ENCODE assay signal across 14 cellular contexts in the genomic region with DNA sequence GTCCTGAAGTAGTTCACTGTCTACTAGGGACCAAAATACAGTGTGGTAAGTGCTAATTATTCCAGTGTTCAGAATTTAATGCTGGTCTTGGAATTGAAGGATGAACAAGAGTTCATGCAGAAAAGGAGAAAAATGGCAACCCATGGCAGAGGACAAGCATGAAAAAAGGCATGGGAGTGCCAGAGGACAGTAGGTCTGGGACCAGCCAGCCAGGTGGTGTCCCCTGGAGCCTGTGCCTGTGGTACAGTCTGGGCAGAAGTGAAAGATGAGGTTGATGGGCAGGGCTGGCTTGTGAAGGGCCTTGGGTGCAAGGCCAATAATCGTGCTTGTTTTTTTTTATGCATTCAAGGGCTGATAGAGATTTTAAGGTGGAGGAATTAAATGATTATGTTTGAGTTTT. TPM values are rescaled to one million over a fixed set of nuclear protein-coding genes. Genes with fewer than 3 reads are reported as not detected.
A peak's percentile ranks its signal among the peaks of the same experiment; 100 is the strongest.
DNase-seq lines count a peak whose midpoint lies in the region; ATAC-seq and TF ChIP-seq lines count a peak whose summit lies in the region.
"Had no signal": no experiment of that assay in that cellular context is flagged by ENCODE, and none has a peak within 500 bp of the region (broad histone marks: within the 10 kb centered on the region; RNA-seq: fewer than 3 reads in every experiment).

No MANE protein-coding gene starts in this region.

- H3K27ac ChIP-seq in uterus: no peak overlapping the region
- H3K27ac ChIP-seq: KMS-11, right atrium auricular region, SJSA1 had no signal

- H3K9me3 Mint-ChIP-seq in activated T-helper 1 cell treated with anti-CD3 and anti-CD28 coated beads, Interleukin-12 subunit alpha, Interleukin-12 subunit beta, Interleukin-2, Interleukin-4 antibody, amounts not matched to agents 30 ng/mL and 10 ng/mL and 1 ng/mL, durations not matched to agents 14 hours and 24 hours and 36 hours: no peaks in the 10 kb centered on the region
- H3K9me3 Mint-ChIP-seq: mesothelial cell of epicardium had no signal

- H3K4me3 Mint-ChIP-seq in activated T-helper 1 cell treated with anti-CD3 and anti-CD28 coated beads, Interleukin-12 subunit alpha, Interleukin-12 subunit beta, Interleukin-2, Interleukin-4 antibody, amounts not matched to agents 30 ng/mL and 10 ng/mL and 1 ng/mL, durations not matched to agents 14 hours and 24 hours and 36 hours: no peak overlapping the region
- H3K4me3 Mint-ChIP-seq: mesothelial cell of epicardium had no signal

- no peaks in the 10 kb centered on the region; the same call in 1 of the 2 replicates for H3K36me3 ChIP-seq in GM06990 (ENCODE audit: control insufficient read depth, insufficient read depth, low read length)
- H3K36me3 ChIP-seq in uterus: no peaks in the 10 kb centered on the region
- H3K36me3 ChIP-seq: BE2C, right atrium auricular region had no signal

- H3K27me3 Mint-ChIP-seq in activated T-helper 1 cell treated with anti-CD3 and anti-CD28 coated beads, Interleukin-12 subunit alpha, Interleukin-12 subunit beta, Interleukin-2, Interleukin-4 antibody, amounts not matched to agents 30 ng/mL and 10 ng/mL and 1 ng/mL, durations not matched to agents 14 hours and 24 hours and 36 hours (ENCODE audit: insufficient read depth): no peaks in the 10 kb centered on the region

- no peak for TF ChIP-seq CTCF in GM06990 (IDR thresholded peaks at IDR 0.05; ENCODE audit: insufficient read depth, low read length, poor library complexity, severe bottlenecking)
- TF ChIP-seq CTCF in uterus (IDR thresholded peaks at IDR 0.05): no peak

- H3K27ac Mint-ChIP-seq in activated T-helper 1 cell treated with anti-CD3 and anti-CD28 coated beads, Interleukin-12 subunit alpha, Interleukin-12 subunit beta, Interleukin-2, Interleukin-4 antibody, amounts not matched to agents 30 ng/mL and 10 ng/mL and 1 ng/mL, durations not matched to agents 14 hours and 24 hours and 36 hours: peak overlapping the region; percentile 49
- H3K27ac Mint-ChIP-seq: mesothelial cell of epicardium had no signal

- H3K9me3 ChIP-seq in uterus: no peaks in the 10 kb centered on the region
- H3K9me3 ChIP-seq: BE2C, right atrium auricular region, SJSA1 had no signal

- no peaks in the 10 kb centered on the region for H3K27me3 ChIP-seq in GM06990 (replicated peaks; ENCODE audit: control insufficient read depth, insufficient read depth, low read length)
- no peaks in the 10 kb centered on the region for H3K27me3 ChIP-seq in uterus
- H3K27me3 ChIP-seq: BE2C, right atrium auricular region, SJSA1 had no signal

- TF ChIP-seq POLR2A in uterus (IDR thresholded peaks at IDR 0.05): no peak

- H3K36me3 Mint-ChIP-seq in activated T-helper 1 cell treated with anti-CD3 and anti-CD28 coated beads, Interleukin-12 subunit alpha, Interleukin-12 subunit beta, Interleukin-2, Interleukin-4 antibody, amounts not matched to agents 30 ng/mL and 10 ng/mL and 1 ng/mL, durations not matched to agents 14 hours and 24 hours and 36 hours (ENCODE audit: low read depth): peaks cover 39% of the 10 kb centered on the region
- H3K36me3 Mint-ChIP-seq: mesothelial cell of epicardium had no signal

- H3K4me1 ChIP-seq in uterus: no peaks in the 10 kb centered on the region
- H3K4me1 ChIP-seq: BE2C had no signal

- H3K4me3 ChIP-seq in GM06990 (replicated peaks; ENCODE audit: low read depth, low read length) (no peak overlapping the region), uterus (no peak overlapping the region)
- H3K4me3 ChIP-seq: right atrium auricular region, SJSA1 had no signal

- ATAC-seq in GM19452 (IDR thresholded peaks at IDR 0.05; ENCODE audit: unreplicated experiment): peak; percentile 70
- ATAC-seq in HG02973 (IDR thresholded peaks at IDR 0.05; ENCODE audit: unreplicated experiment): peak; percentile 37

- intact Hi-C loops in activated T-helper 1 cell treated with anti-CD3 and anti-CD28 coated beads, Interleukin-12 subunit alpha, Interleukin-12 subunit beta, Interleukin-2, Interleukin-4 antibody, amounts not matched to agents 30 ng/mL and 10 ng/mL and 1 ng/mL, durations not matched to agents 14 hours and 24 hours and 36 hours (cut with micrococcal nuclease): no loop called here
- intact Hi-C loops in uterus (cut with DNase I; ENCODE audit: low total_unique reads): no loop called here

- DNase-seq in GM06990 (ENCODE audit: extremely low read depth, insufficient read length): peak; percentile 28
- DNase-seq in activated T-helper 1 cell treated with anti-CD3 and anti-CD28 coated beads, Interleukin-12 subunit alpha, Interleukin-12 subunit beta, Interleukin-2, Interleukin-4 antibody, amounts not matched to agents 30 ng/mL and 10 ng/mL and 1 ng/mL, durations not matched to agents 14 hours and 24 hours and 36 hours (ENCODE audit: low spot score): no peak
- DNase-seq in SKM-1 treated with dmso at 0.1 percent for 144 hours (lab: John Stamatoyannopoulos, UW; ENCODE audit: unreplicated experiment): no peak
- no peak for DNase-seq in HuH-7 (ENCODE audit: low spot score)
- DNase-seq in uterus: no peak
- no peak for DNase-seq in cerebellum (ENCODE audit: low spot score)
- DNase-seq: aorta, BE2C had no signal

- H3K4me1 Mint-ChIP-seq in activated T-helper 1 cell treated with anti-CD3 and anti-CD28 coated beads, Interleukin-12 subunit alpha, Interleukin-12 subunit beta, Interleukin-2, Interleukin-4 antibody, amounts not matched to agents 30 ng/mL and 10 ng/mL and 1 ng/mL, durations not matched to agents 14 hours and 24 hours and 36 hours (ENCODE audit: low read depth): peaks cover 41% of the 10 kb centered on the region

RNA-seq across cellular contexts. Expression of gene C12orf75, which starts 21.0 kb away (rescaled TPM):
- total RNA-seq in activated T-helper 1 cell treated with anti-CD3 and anti-CD28 coated beads, Interleukin-12 subunit alpha, Interleukin-12 subunit beta, Interleukin-2, Interleukin-4 antibody, amounts not matched to agents 30 ng/mL and 10 ng/mL and 1 ng/mL, durations not matched to agents 14 hours and 24 hours and 36 hours: 87.8 and 93.4 TPM in 2 replicates
- 10 to 100 TPM; 19.6 to 57.1 (median 30.1) TPM for total RNA-seq in uterus
- total RNA-seq in cerebellum: 33.7 TPM
